In the genomic region with DNA sequence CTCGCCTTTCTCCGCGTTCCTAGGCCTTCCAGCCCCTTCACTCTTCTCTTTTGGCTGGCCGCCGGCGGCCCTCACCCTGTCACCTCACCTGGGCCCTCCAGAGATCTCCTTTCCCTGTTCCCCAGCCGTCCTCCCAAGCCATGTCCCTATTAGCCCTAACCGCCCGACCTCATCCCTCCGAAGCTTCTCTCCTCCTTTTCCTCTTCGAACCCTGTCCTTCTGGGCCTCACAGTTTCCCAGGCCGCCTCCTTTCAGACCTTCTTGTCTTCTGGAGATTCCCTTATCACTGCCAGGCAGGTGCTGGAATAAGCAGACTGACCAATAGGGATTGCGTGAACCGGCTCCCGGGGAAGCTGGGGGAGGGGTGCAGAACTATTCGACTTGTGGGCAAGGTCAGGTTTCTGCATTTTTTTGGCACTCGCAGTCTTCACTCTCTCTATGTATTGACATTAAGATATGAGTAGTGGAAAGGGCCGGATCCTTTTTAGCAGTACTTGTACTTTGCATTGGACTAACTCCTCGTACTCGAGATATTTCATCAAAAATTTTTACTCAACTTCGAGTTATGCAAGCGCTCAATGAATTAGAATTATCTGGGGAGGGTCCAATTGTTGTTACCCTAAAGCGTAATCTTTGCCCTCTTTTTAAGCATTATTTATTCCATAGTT, we compare ENCODE assay signal across 8 cellular contexts. TPM values are rescaled to one million over a fixed set of nuclear protein-coding genes. Genes with fewer than 3 reads are reported as not detected.
DNase-seq lines count a peak whose midpoint lies in the region; ATAC-seq and TF ChIP-seq lines count a peak whose summit lies in the region.

No MANE protein-coding gene starts in this region.

- H3K27ac Mint-ChIP-seq in CD4-positive, alpha-beta T cell, result peak overlapping the region; percentile 86
- peak overlapping the region; percentile 91 for H3K27ac Mint-ChIP-seq in activated naive CD8-positive, alpha-beta T cell treated with anti-CD3 and anti-CD28 coated beads for 36 hours

- H3K4me3 ChIP-seq in HAP-1 (peak overlapping the region; percentile 85), cardiac muscle cell (peak overlapping the region; percentile 79)

- no peaks in the 10 kb centered on the region for H3K9me3 Mint-ChIP-seq in CD4-positive, alpha-beta T cell
- H3K9me3 Mint-ChIP-seq in activated naive CD8-positive, alpha-beta T cell treated with anti-CD3 and anti-CD28 coated beads for 36 hours, result no peaks in the 10 kb centered on the region

- no peak overlapping the region for H3K27ac ChIP-seq in CD4-positive, alpha-beta T cell (ENCODE audit: low read depth, low read length)
- peak overlapping the region; percentile 92 for H3K27ac ChIP-seq in cardiac muscle cell

- H3K4me3 Mint-ChIP-seq in CD4-positive, alpha-beta T cell, result peak overlapping the region; percentile 91
- H3K4me3 Mint-ChIP-seq in activated naive CD8-positive, alpha-beta T cell treated with anti-CD3 and anti-CD28 coated beads for 36 hours, result peak overlapping the region; percentile 99

- peaks cover 37% of the 10 kb centered on the region for H3K4me1 Mint-ChIP-seq in CD4-positive, alpha-beta T cell (ENCODE audit: low read depth)
- H3K4me1 Mint-ChIP-seq in activated naive CD8-positive, alpha-beta T cell treated with anti-CD3 and anti-CD28 coated beads for 36 hours, result peaks cover 39% of the 10 kb centered on the region

- intact Hi-C loops in CD4-positive, alpha-beta T cell (cut with DNase I, micrococcal nuclease), result loop anchor here in 1 of 2 experiments (5.0 kb wide), 1 partner anchor 66 kb away; no protein-coding TSS in a partner anchor

- H3K27me3 ChIP-seq in CD4-positive, alpha-beta T cell (ENCODE audit: control insufficient read depth, insufficient read depth, low read length), result no peaks in the 10 kb centered on the region
- no peaks in the 10 kb centered on the region for H3K27me3 ChIP-seq in HAP-1 (ENCODE audit: low read depth)
- no peaks in the 10 kb centered on the region for H3K27me3 ChIP-seq in cardiac muscle cell

- H3K36me3 ChIP-seq in HAP-1 (replicated peaks) (no peaks in the 10 kb centered on the region; the same call in 1 of the 2 replicates), cardiac muscle cell (no peaks in the 10 kb centered on the region)

- no peak for TF ChIP-seq CTCF in CD4-positive, alpha-beta T cell (IDR thresholded peaks at IDR 0.05)
- TF ChIP-seq CTCF in cardiac muscle cell (IDR thresholded peaks at IDR 0.05; ENCODE audit: low read depth, low read length) (no peak), omental fat pad (IDR thresholded peaks at IDR 0.05) (no peak), GM13976 (IDR thresholded peaks at IDR 0.05; ENCODE audit: borderline replicate concordance, control extremely low read depth, extremely low read depth, insufficient read depth, missing control alignments) (no peak)

- H3K27me3 Mint-ChIP-seq in CD4-positive, alpha-beta T cell, result no peaks in the 10 kb centered on the region
- H3K27me3 Mint-ChIP-seq in activated naive CD8-positive, alpha-beta T cell treated with anti-CD3 and anti-CD28 coated beads for 36 hours, result peaks cover 4% of the 10 kb centered on the region

- ATAC-seq in CD4-positive, alpha-beta T cell (ENCODE audit: poor library complexity), result no peak
- peak; percentile 37 for ATAC-seq in omental fat pad (ENCODE audit: low FRiP score)
- ATAC-seq in HG02678 (IDR thresholded peaks at IDR 0.05; ENCODE audit: unreplicated experiment), result no peak

- POLR2A ChIA-PET in CD4-positive, alpha-beta T cell (lab: Charles Lee), result interaction anchor here (0.7 to 2.6 kb wide), 5 partner anchors 8 to 1324 kb away, joined by 3 to 16 read pairs (median 3); partner anchors contain the start of genes LRRC37B and UTP6

- DNase-seq in CD4-positive, alpha-beta T cell, result peak in 1 of 10 experiments; percentile 5
- DNase-seq in HAP-1 (ENCODE audit: low spot score in 2 of 2) (peak; percentile 68 to 85), NCI-H82 treated with DMSO at 0.1 percent for 48 hours (lab: John Stamatoyannopoulos, UW; ENCODE audit: unreplicated experiment) (peak; percentile 26), cardiac muscle cell (ENCODE audit: low read depth in 1 of 2, low spot score in 1 of 2) (peak; percentile 71 to 82), omental fat pad (ENCODE audit: low spot score) (peak; percentile 44), GM13976 (ENCODE audit: low spot score) (no peak)
- DNase-seq in activated naive CD8-positive, alpha-beta T cell treated with anti-CD3 and anti-CD28 coated beads for 36 hours, result peak; percentile 35

- H3K4me1 ChIP-seq in HAP-1 (peaks cover 8% of the 10 kb centered on the region), cardiac muscle cell (ENCODE audit: low read depth) (peaks cover 6% of the 10 kb centered on the region)

- peaks cover 11% of the 10 kb centered on the region for H3K36me3 Mint-ChIP-seq in CD4-positive, alpha-beta T cell (ENCODE audit: low read depth)
- H3K36me3 Mint-ChIP-seq in activated naive CD8-positive, alpha-beta T cell treated with anti-CD3 and anti-CD28 coated beads for 36 hours, result peaks cover 9% of the 10 kb centered on the region

- CTCF ChIA-PET in CD4-positive, alpha-beta T cell (lab: Charles Lee), result interaction anchor here (1.6 kb wide), 1 partner anchor 301 kb away, joined by 4 read pairs; the partner anchor contains the start of gene PSMD11

- H3K9me3 ChIP-seq in CD4-positive, alpha-beta T cell (ENCODE audit: control insufficient read depth, low read length), result no peaks in the 10 kb centered on the region
- no peaks in the 10 kb centered on the region for H3K9me3 ChIP-seq in HAP-1
- H3K9me3 ChIP-seq in cardiac muscle cell (ENCODE audit: low read depth), result no peaks in the 10 kb centered on the region

- in situ Hi-C loops in HAP-1 (cut with MboI; ENCODE audit: low sequenced_read_pairs), result no loop called here
- in situ Hi-C loops in GM13976 (cut with MboI; ENCODE audit: low sequenced_read_pairs, unreplicated experiment), result loop anchor here (25.0 kb wide), 1 partner anchor 131 kb away; the partner anchor contains the start of gene LRRC37B

RNA-seq across cellular contexts. Expression of gene RHOT1, which starts 0.7 kb away (rescaled TPM):
- 10 to 100 TPM; 12.9 to 13.1 TPM for total RNA-seq in CD4-positive, alpha-beta T cell
- total RNA-seq in activated naive CD8-positive, alpha-beta T cell treated with anti-CD3 and anti-CD28 coated beads for 36 hours, result 10 to 100 TPM; 22.8 to 22.9 TPM
- total RNA-seq in cardiac muscle cell (33.7 and 47.1 TPM in 2 replicates), omental fat pad (10 to 100 TPM; 32.1 to 55.7 (median 42.6) TPM)
- polyA plus RNA-seq in cardiac muscle cell, result 62.0 and 84.9 TPM in 2 replicates
